13 cellular contexts compared by ENCODE assay signal in the genomic region with DNA sequence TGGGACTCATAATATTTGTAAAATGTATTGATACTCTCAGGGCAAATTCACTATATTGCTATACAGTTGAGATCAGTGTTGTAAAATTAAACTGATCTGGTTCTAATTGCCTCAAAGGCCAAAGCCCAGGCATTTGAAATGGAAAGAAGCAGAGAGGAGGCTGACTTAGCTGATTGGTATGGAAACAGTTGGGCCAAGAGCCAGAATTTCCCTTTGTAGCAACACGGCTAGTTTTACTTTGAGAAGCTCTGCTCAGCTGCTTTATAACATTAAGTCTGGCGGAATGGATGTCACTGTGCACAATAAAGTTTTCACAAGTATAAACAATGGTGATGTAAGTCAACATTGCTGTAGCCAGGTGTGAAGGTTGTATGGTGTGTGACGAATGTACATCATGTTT.
A peak's percentile ranks its signal among the peaks of the same experiment; 100 is the strongest.
DNase-seq lines count a peak whose midpoint lies in the region; ATAC-seq and TF ChIP-seq lines count a peak whose summit lies in the region.
"Had no signal": no experiment of that assay in that cellular context is flagged by ENCODE, and none has a peak within 500 bp of the region (broad histone marks: within the 10 kb centered on the region; RNA-seq: fewer than 3 reads in every experiment).

No MANE protein-coding gene starts in this region.

- H3K4me3 ChIP-seq in cardiac fibroblast (replicated peaks in 1 of 2; ENCODE audit: low read depth in 2 of 2, low read length in 2 of 2) = no peak overlapping the region
- H3K4me3 ChIP-seq: skin epidermis, upper lobe of left lung had no signal

- in situ Hi-C loops in ACHN (cut with HindIII; ENCODE audit: low pct_ligation_motif_present, low pct_unique_long_range_greater_than_20kb, low sequenced_read_pairs) = no loop called here

- H3K27ac ChIP-seq in caudate nucleus (ENCODE audit: low read depth, low read length) = no peak overlapping the region
- H3K27ac ChIP-seq: HL-60, skin epidermis, upper lobe of left lung had no signal

- ATAC-seq in GM18511 (IDR thresholded peaks at IDR 0.05; ENCODE audit: unreplicated experiment) (no peak), HG02938 (IDR thresholded peaks at IDR 0.05; ENCODE audit: unreplicated experiment) (no peak)

- DNase-seq in ACHN (peak; percentile 26), HT1080 (ENCODE audit: low read depth) (peak; percentile 27), cardiac fibroblast (ENCODE audit: low read depth in 2 of 2) (peak; percentile 87 to 88), kidney glomerular epithelial cell (lab: John Stamatoyannopoulos, UW) (peak; percentile 25), caudate nucleus (lab: John Stamatoyannopoulos, UW) (no peak), GM19238 (ENCODE audit: insufficient read length, low spot score) (no peak)
- DNase-seq: endodermal cell, GDM1, upper lobe of left lung had no signal

- TF ChIP-seq CTCF in cardiac fibroblast (IDR thresholded peaks at IDR 0.05; ENCODE audit: low read depth, low read length) = no peak

Comparison
In these comparisons a context has a peak if more than half of its experiments do, and no peak if none do; other contexts are left out.
1. DNase-seq: peak in ACHN (single experiment), HT1080 (single experiment), cardiac fibroblast (2 of 2) and kidney glomerular epithelial cell (single experiment); none in caudate nucleus (0 of 61) and GM19238 (single experiment).